Comparison of ENCODE assay signal across 8 cellular contexts in genomic region chrX:120561634-120562568, GRCh38. TPM values are rescaled to one million over a fixed set of nuclear protein-coding genes. Genes with fewer than 3 reads are reported as not detected.
DNase-seq lines count a peak whose midpoint lies in the region; ATAC-seq and TF ChIP-seq lines count a peak whose summit lies in the region.

No MANE protein-coding gene starts in this region.

- no peak overlapping the region for H2BK15ac ChIP-seq in neuronal stem cell (ENCODE audit: low read length)

- H3K18ac ChIP-seq in neuronal stem cell (ENCODE audit: low read length), result no peak overlapping the region

- H3K9ac ChIP-seq in Loucy (ENCODE audit: low read depth, low read length, poor library complexity, severe bottlenecking), result peak overlapping the region; percentile 93
- no peak overlapping the region for H3K9ac ChIP-seq in neuronal stem cell (ENCODE audit: low read depth, low read length, poor library complexity)

- TF ChIP-seq CTCF in CD8-positive, alpha-beta T cell (IDR thresholded peaks at IDR 0.05), result no peak
- TF ChIP-seq CTCF in Loucy (conservative IDR thresholded peaks at IDR 0.05; ENCODE audit: low read length), result no peak

- no peak overlapping the region for H2BK120ac ChIP-seq in neuronal stem cell (ENCODE audit: low read depth, low read length)

- peaks cover 45% of the 10 kb centered on the region for H3K79me2 ChIP-seq in Loucy (ENCODE audit: insufficient read depth, low read length)

- H4K91ac ChIP-seq in neuronal stem cell (ENCODE audit: low read depth, low read length, poor library complexity), result no peak overlapping the region

- POLR2A ChIA-PET in CD8-positive, alpha-beta T cell (lab: Charles Lee), result interaction anchor here (0.9 to 5.2 kb wide), 9 partner anchors 9 to 135 kb away, joined by 3 to 72 read pairs (median 6); partner anchors contain the start of gene MCTS1

- H2AFZ ChIP-seq in Loucy (ENCODE audit: low read length), result no peak overlapping the region; the same call in 1 of the 2 replicates
- H2AFZ ChIP-seq in neuronal stem cell (ENCODE audit: low read length), result peak overlapping the region; percentile 60

- peak overlapping the region; percentile 66 for H3K4me3 ChIP-seq in CD8-positive, alpha-beta T cell (ENCODE audit: low read depth, low read length)
- H3K4me3 ChIP-seq in Loucy (ENCODE audit: low read length, poor library complexity, severe bottlenecking) (peak overlapping the region; percentile 93), neuronal stem cell (ENCODE audit: low read length in 2 of 2) (peak overlapping the region; percentile 56 to 65)

- CTCF ChIA-PET in CD8-positive, alpha-beta T cell (lab: Charles Lee), result no interaction called here

- H3K4me1 Mint-ChIP-seq in CD8-positive, alpha-beta T cell (ENCODE audit: low read depth), result peaks cover 24% of the 10 kb centered on the region
- peaks cover 4 to 23% of the 10 kb centered on the region in 2 donors for H3K4me1 Mint-ChIP-seq in effector memory CD8-positive, alpha-beta T cell (ENCODE audit: low read depth in 2 of 2)

- H3K14ac ChIP-seq in neuronal stem cell (ENCODE audit: low read length), result no peak overlapping the region

- peak overlapping the region; percentile 98 for H3K27ac Mint-ChIP-seq in CD8-positive, alpha-beta T cell
- peak overlapping the region; percentile 92 to 94 for H3K27ac Mint-ChIP-seq in effector memory CD8-positive, alpha-beta T cell

- no peaks in the 10 kb centered on the region for H3K79me1 ChIP-seq in neuronal stem cell (ENCODE audit: low read depth, low read length)

- H2BK5ac ChIP-seq in neuronal stem cell (ENCODE audit: low read length), result no peak overlapping the region

- H3K27me3 Mint-ChIP-seq in CD8-positive, alpha-beta T cell (ENCODE audit: low read depth), result no peaks in the 10 kb centered on the region
- no peaks in the 10 kb centered on the region for H3K27me3 Mint-ChIP-seq in effector memory CD8-positive, alpha-beta T cell

- H3K9me3 Mint-ChIP-seq in CD8-positive, alpha-beta T cell, result no peaks in the 10 kb centered on the region
- H3K9me3 Mint-ChIP-seq in effector memory CD8-positive, alpha-beta T cell, result no peaks in the 10 kb centered on the region

- peaks cover 17% of the 10 kb centered on the region for H3K36me3 Mint-ChIP-seq in CD8-positive, alpha-beta T cell
- H3K36me3 Mint-ChIP-seq in effector memory CD8-positive, alpha-beta T cell (ENCODE audit: insufficient read depth), result peaks cover 12% of the 10 kb centered on the region

- no peaks in the 10 kb centered on the region for H3K9me2 ChIP-seq in Loucy (replicated peaks; ENCODE audit: low read depth, low read length)

- H3K4ac ChIP-seq in neuronal stem cell (ENCODE audit: low read length), result no peak overlapping the region

- intact Hi-C loops in CD8-positive, alpha-beta T cell (cut with DNase I, micrococcal nuclease), result loop anchor here (1.0 to 10.0 kb wide), 6 partner anchors 42 to 619 kb away; partner anchors contain the start of genes C1GALT1C1 (in 2 of the 2), MCTS1 (in 2 of the 2), NKAP (in 1 of the 2) and ZBTB33 (in 1 of the 2)

- H3K4me1 ChIP-seq in CD8-positive, alpha-beta T cell (ENCODE audit: insufficient read depth, low read length), result peaks cover 21% of the 10 kb centered on the region
- H3K4me1 ChIP-seq in Loucy (ENCODE audit: insufficient read depth, low read length, poor library complexity, severe bottlenecking) (peaks cover 15% of the 10 kb centered on the region), neuronal stem cell (ENCODE audit: control insufficient read depth in 2 of 2, insufficient read depth in 1 of 2, low read depth in 1 of 2, low read length in 2 of 2) (peaks cover 0 to 7% of the 10 kb centered on the region in 2 donors)

- no peak for ATAC-seq in CD8-positive, alpha-beta T cell
- ATAC-seq in effector memory CD8-positive, alpha-beta T cell (replicated peaks), result no peak
- ATAC-seq in GM18511 (IDR thresholded peaks at IDR 0.05; ENCODE audit: unreplicated experiment), result no peak
- ATAC-seq in HG03439 (IDR thresholded peaks at IDR 0.05; ENCODE audit: unreplicated experiment), result no peak

- H3K27me3 ChIP-seq in CD8-positive, alpha-beta T cell (ENCODE audit: insufficient read depth, low read length), result no peaks in the 10 kb centered on the region
- H3K27me3 ChIP-seq in Loucy (ENCODE audit: insufficient read depth, low read length, poor library complexity, severe bottlenecking) (no peaks in the 10 kb centered on the region), neuronal stem cell (ENCODE audit: control insufficient read depth in 3 of 3, insufficient read depth in 3 of 3, low read depth in 1 of 3, low read length in 3 of 3) (no peaks in the 10 kb centered on the region)

- H3K23ac ChIP-seq in neuronal stem cell (ENCODE audit: low read depth, low read length, poor library complexity), result no peak overlapping the region

- H2AK5ac ChIP-seq in neuronal stem cell (ENCODE audit: low read depth, low read length), result no peak overlapping the region

- DNase-seq in CD8-positive, alpha-beta T cell, result no peak
- no peak for DNase-seq in effector memory CD8-positive, alpha-beta T cell
- no peak for DNase-seq in neuronal stem cell (ENCODE audit: low spot score)
- no peak for DNase-seq in NCI-H510A treated with DMSO at 0.1 percent for 48 hours (lab: John Stamatoyannopoulos, UW)
- DNase-seq in SW 1271 (lab: John Stamatoyannopoulos, UW), result no peak

- peak overlapping the region; percentile 98 for H3K4me3 Mint-ChIP-seq in CD8-positive, alpha-beta T cell
- peak overlapping the region; percentile 93 to 95 for H3K4me3 Mint-ChIP-seq in effector memory CD8-positive, alpha-beta T cell

- no peak overlapping the region for H2BK12ac ChIP-seq in neuronal stem cell (ENCODE audit: low read length)

- peaks cover 26% of the 10 kb centered on the region for H4K20me1 ChIP-seq in Loucy (ENCODE audit: insufficient read depth, low read length, poor library complexity, severe bottlenecking)

- no peaks in the 10 kb centered on the region for H3K36me3 ChIP-seq in CD8-positive, alpha-beta T cell (ENCODE audit: insufficient read depth, low read length)
- H3K36me3 ChIP-seq in Loucy (ENCODE audit: insufficient read depth, low read length), result no peaks in the 10 kb centered on the region
- peaks cover 0 to 10% of the 10 kb centered on the region in 2 donors for H3K36me3 ChIP-seq in neuronal stem cell (replicated peaks in 1 of 2; ENCODE audit: control insufficient read depth in 2 of 2, insufficient read depth in 2 of 2, low read length in 2 of 2)

- no CpG with 5 or more reads among the region's 12 CpGs for WGBS in neuronal stem cell (ENCODE audit: extremely low coverage in 2 of 2, insufficient read length in 2 of 2, insufficient replicate concordance in 1 of 2), 2 donors

- H3K4me2 ChIP-seq in Loucy (ENCODE audit: low read depth, low read length, poor library complexity, severe bottlenecking) (peak overlapping the region; percentile 79), neuronal stem cell (ENCODE audit: insufficient read depth, low read length, poor library complexity, severe bottlenecking) (peak overlapping the region; percentile 25)

- no peaks in the 10 kb centered on the region for H3F3A ChIP-seq in Loucy (ENCODE audit: low read depth)

- H3K9me3 ChIP-seq in CD8-positive, alpha-beta T cell (ENCODE audit: low read length), result no peaks in the 10 kb centered on the region
- H3K9me3 ChIP-seq in Loucy (ENCODE audit: insufficient read depth, low read depth, low read length), result no peaks in the 10 kb centered on the region
- H3K9me3 ChIP-seq in neuronal stem cell (replicated peaks in 1 of 2; ENCODE audit: control insufficient read depth in 2 of 2, insufficient read depth in 1 of 2, low read depth in 1 of 2, low read length in 2 of 2), result no peaks in the 10 kb centered on the region

- H4K8ac ChIP-seq in neuronal stem cell (ENCODE audit: low read depth, low read length), result no peak overlapping the region

- peak overlapping the region; percentile 81 for H3K27ac ChIP-seq in CD8-positive, alpha-beta T cell (ENCODE audit: low read depth, low read length)
- peak overlapping the region; percentile 70 for H3K27ac ChIP-seq in neuronal stem cell (replicated peaks; ENCODE audit: low read length)

RNA-seq across cellular contexts. Expression of gene CUL4B, which starts 1.1 kb away (rescaled TPM):
- total RNA-seq in CD8-positive, alpha-beta T cell, result 10 to 100 TPM; 25.3 to 30.0 TPM
- 38.6 TPM for polyA plus RNA-seq in neuronal stem cell (2013, experiment 1 of 2)
- polyA plus RNA-seq in neuronal stem cell (2013, experiment 2 of 2), result 39.7 TPM

RNA-seq across cellular contexts. Expression of gene MCTS1, which starts 42.0 kb away (rescaled TPM):
- 1 to 10 TPM; 7.0 to 9.2 TPM for total RNA-seq in CD8-positive, alpha-beta T cell
- polyA plus RNA-seq in neuronal stem cell (2013, experiment 1 of 2), result 38.8 TPM
- polyA plus RNA-seq in neuronal stem cell (2013, experiment 2 of 2), result 37.7 TPM
